29 cellular contexts compared by ENCODE assay signal in the genomic region with DNA sequence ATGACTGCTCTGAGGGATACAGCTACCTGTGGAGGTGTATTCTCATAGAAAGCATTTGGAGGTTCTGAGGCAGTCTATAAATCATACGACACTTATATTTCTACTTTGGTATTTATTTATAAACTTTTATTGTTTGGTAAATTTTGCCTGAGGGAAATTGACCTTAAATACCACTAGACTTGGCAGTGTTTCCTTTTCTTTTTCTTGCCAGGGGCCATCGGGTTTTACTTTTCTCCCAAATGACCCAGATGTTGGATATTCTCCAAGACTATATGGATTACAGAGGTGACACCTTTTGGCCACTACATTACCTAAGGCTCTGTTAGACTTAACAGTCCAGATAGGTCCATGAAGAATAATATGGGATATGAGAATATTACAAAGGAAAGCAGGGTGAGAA.
"Had no signal": no experiment of that assay in that cellular context is flagged by ENCODE, and none has a peak within 500 bp of the region (broad histone marks: within the 10 kb centered on the region; RNA-seq: fewer than 3 reads in every experiment).

No MANE protein-coding gene starts in this region.

- H3K4me3 Mint-ChIP-seq: dendritic cell treated with granulocyte-macrophage colony-stimulating factor and Interleukin-4, amounts not matched to agents 40 ng/mL and 50 ng/mL, for 4 days; endodermal cell; naive thymus-derived CD4-positive, alpha-beta T cell; nephron progenitor cell; stimulated activated naive CD8-positive, alpha-beta T cell treated with anti-CD3 and anti-CD28 coated beads, Interleukin-15, amount 100 ng/mL, for 72 hours had no signal

- H3K36me3 ChIP-seq: colonic mucosa, uterus had no signal

- H3K9me3 Mint-ChIP-seq: dendritic cell treated with granulocyte-macrophage colony-stimulating factor and Interleukin-4, amounts not matched to agents 40 ng/mL and 50 ng/mL, for 4 days; endodermal cell; naive thymus-derived CD4-positive, alpha-beta T cell; nephron progenitor cell; stimulated activated naive CD8-positive, alpha-beta T cell treated with anti-CD3 and anti-CD28 coated beads, Interleukin-15, amount 100 ng/mL, for 72 hours had no signal

- H3K27me3 Mint-ChIP-seq: dendritic cell treated with granulocyte-macrophage colony-stimulating factor and Interleukin-4, amounts not matched to agents 40 ng/mL and 50 ng/mL, for 4 days; naive thymus-derived CD4-positive, alpha-beta T cell; progenitor cell of endocrine pancreas; stimulated activated naive CD8-positive, alpha-beta T cell treated with anti-CD3 and anti-CD28 coated beads, Interleukin-15, amount 100 ng/mL, for 72 hours had no signal

- H3K4me1 ChIP-seq: colonic mucosa, parathyroid adenoma, upper lobe of right lung had no signal

- H3K4me3 ChIP-seq: colonic mucosa, gastrocnemius medialis, heart left ventricle, hepatocyte, lung, smooth muscle cell, suprapubic skin, transverse colon, upper lobe of right lung, uterus had no signal

- DNase-seq: colonic mucosa; effector CD8-positive, alpha-beta T cell; endodermal cell; foreskin fibroblast; gastrocnemius medialis; heart left ventricle; kidney; mesendoderm; midbrain; naive thymus-derived CD4-positive, alpha-beta T cell; nephron progenitor cell; stimulated activated CD4-positive, alpha-beta T cell treated with anti-CD3 and anti-CD28 coated beads, Interleukin-12 subunit alpha, Interleukin-12 subunit beta, amount 100 ng/mL, for 4 hours; stimulated activated CD4-positive, alpha-beta T cell treated with anti-CD3 and anti-CD28 coated beads, Interleukin-1b, Interleukin-23, amount 100 ng/mL, for 48 hours; stimulated activated CD4-positive, alpha-beta T cell treated with anti-CD3 and anti-CD28 coated beads, Interleukin-4, amount 100 ng/mL, for 1 hour; stimulated activated CD8-positive, alpha-beta memory T cell treated with anti-CD3 and anti-CD28 coated beads, Interleukin-4, amount 100 ng/mL, for 48 hours; stimulated activated naive CD4-positive, alpha-beta T cell; stimulated activated naive CD8-positive, alpha-beta T cell treated with anti-CD3 and anti-CD28 coated beads, Interleukin-15, amount 100 ng/mL, for 72 hours; transverse colon; upper lobe of right lung; uterus had no signal

- H3K27ac Mint-ChIP-seq: dendritic cell treated with granulocyte-macrophage colony-stimulating factor and Interleukin-4, amounts not matched to agents 40 ng/mL and 50 ng/mL, for 4 days; endodermal cell; nephron progenitor cell; progenitor cell of endocrine pancreas; stimulated activated naive CD8-positive, alpha-beta T cell treated with anti-CD3 and anti-CD28 coated beads, Interleukin-15, amount 100 ng/mL, for 72 hours had no signal

- H3K27ac ChIP-seq: colonic mucosa, epithelial cell of prostate, gastrocnemius medialis, heart left ventricle, hepatocyte, neutrophil, parathyroid adenoma, suprapubic skin, transverse colon, upper lobe of right lung, uterus had no signal

- H3K4me1 Mint-ChIP-seq: nephron progenitor cell; stimulated activated naive CD8-positive, alpha-beta T cell treated with anti-CD3 and anti-CD28 coated beads, Interleukin-15, amount 100 ng/mL, for 72 hours had no signal

- H3K9me3 ChIP-seq: colonic mucosa, gastrocnemius medialis, heart left ventricle, neutrophil, suprapubic skin, transverse colon, upper lobe of right lung, uterus had no signal

- H3K27me3 ChIP-seq: colonic mucosa, gastrocnemius medialis, heart left ventricle, hepatocyte, neutrophil, suprapubic skin, transverse colon, upper lobe of right lung, uterus had no signal
